ENCODE assay signal across 1 cellular context in genomic region chr2:72562451-72563153, GRCh38.
A peak's percentile ranks its signal among the peaks of the same experiment; 100 is the strongest.
TF ChIP-seq lines count a peak whose summit lies in the region.

No MANE protein-coding gene starts in this region.

TF ChIP-seq in GM23338, 12 proteins besides CTCF, POLR2A, EP300 and RAD21 (continued from another document):
- TF ChIP-seq REST (IDR thresholded peaks at IDR 0.05; ENCODE audit: unreplicated experiment): peak; percentile 73
- TF ChIP-seq ZNF114 (CRISPR knock-in tag; IDR thresholded peaks at IDR 0.05): no peak
- TF ChIP-seq STAT1 (IDR thresholded peaks at IDR 0.05; ENCODE audit: unreplicated experiment): no peak
- no peak for TF ChIP-seq CREB1 (CRISPR knock-in tag; IDR thresholded peaks at IDR 0.05; ENCODE audit: low read depth)
